Comparison of ENCODE assay signal across 16 cellular contexts in the genomic region with DNA sequence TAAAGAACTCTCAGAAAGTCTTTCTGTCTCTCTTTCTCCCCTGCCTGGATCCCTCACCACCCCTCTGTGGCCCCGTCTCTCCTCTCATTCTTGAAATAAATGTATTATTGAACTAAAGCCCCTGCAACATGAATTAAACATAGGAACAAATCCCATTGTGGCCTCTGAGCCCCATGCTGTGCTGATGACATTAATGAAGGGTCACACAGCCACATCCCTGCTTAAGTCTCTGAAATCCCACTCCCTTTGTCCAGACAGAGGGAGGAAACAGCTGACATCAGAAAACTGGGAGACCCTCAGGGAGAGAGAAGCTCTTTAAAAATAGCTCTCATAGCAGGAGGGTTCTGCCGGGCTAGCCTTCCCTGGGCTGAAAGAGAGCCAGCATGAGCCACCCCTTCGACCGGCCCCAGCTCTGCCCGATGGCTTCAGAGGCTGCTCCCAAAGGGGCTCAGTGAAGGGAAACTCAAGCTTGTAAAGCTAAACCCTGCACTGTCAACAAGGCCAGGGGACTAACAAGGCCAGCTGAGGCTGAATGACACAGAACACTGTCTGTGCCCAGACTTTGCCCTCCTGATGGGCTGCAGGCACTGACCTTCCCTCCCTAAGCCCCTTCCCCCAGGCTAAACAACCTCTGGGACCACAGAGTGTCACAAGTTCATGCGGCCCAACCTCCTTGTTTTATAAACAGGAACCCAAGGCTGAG.
DNase-seq lines count a peak whose midpoint lies in the region; ATAC-seq and TF ChIP-seq lines count a peak whose summit lies in the region.
"Had no signal": no experiment of that assay in that cellular context is flagged by ENCODE, and none has a peak within 500 bp of the region (broad histone marks: within the 10 kb centered on the region; RNA-seq: fewer than 3 reads in every experiment).

No MANE protein-coding gene starts in this region.

- H3K27me3 ChIP-seq in mammary epithelial cell (ENCODE audit: insufficient read depth, low read length) (peaks cover 3% of the 10 kb centered on the region), mesendoderm (ENCODE audit: insufficient read depth, low read length, poor library complexity) (no peaks in the 10 kb centered on the region)
- H3K27me3 ChIP-seq in naive thymus-derived CD4-positive, alpha-beta T cell (ENCODE audit: control insufficient read depth in 2 of 2, insufficient read depth in 2 of 2, low read length in 2 of 2): peaks cover 0 to 6% of the 10 kb centered on the region in 2 donors

- H2AK5ac ChIP-seq in mesendoderm (ENCODE audit: low read length): no peak overlapping the region

- intact Hi-C loops in mammary epithelial cell (cut with micrococcal nuclease): no loop called here
- intact Hi-C loops in naive thymus-derived CD4-positive, alpha-beta T cell (cut with micrococcal nuclease): no loop called here

- H2BK120ac ChIP-seq in mesendoderm (ENCODE audit: low read depth, low read length): no peak overlapping the region

- peaks cover 16% of the 10 kb centered on the region for H3K9me3 Mint-ChIP-seq in nephron
- peaks cover 6% of the 10 kb centered on the region for H3K9me3 Mint-ChIP-seq in activated naive CD8-positive, alpha-beta T cell treated with anti-CD3 and anti-CD28 coated beads for 36 hours
- peaks cover 0 to 19% (median 6%) of the 10 kb centered on the region in 11 donors for H3K9me3 Mint-ChIP-seq in naive thymus-derived CD4-positive, alpha-beta T cell

- H3K36me3 Mint-ChIP-seq in nephron (ENCODE audit: low read depth): no peaks in the 10 kb centered on the region
- H3K36me3 Mint-ChIP-seq in activated naive CD8-positive, alpha-beta T cell treated with anti-CD3 and anti-CD28 coated beads for 36 hours: no peaks in the 10 kb centered on the region
- H3K36me3 Mint-ChIP-seq in naive thymus-derived CD4-positive, alpha-beta T cell: no peaks in the 10 kb centered on the region
- H3K36me3 Mint-ChIP-seq: CD4-positive, CD25-positive, alpha-beta regulatory T cell; IgD-negative memory B cell had no signal

- dilution Hi-C loops in mammary epithelial cell (cut with HindIII; ENCODE audit: low sequenced_read_pairs): no loop called here

- no peak overlapping the region for H3K27ac ChIP-seq in mammary epithelial cell (ENCODE audit: insufficient read depth, low read depth, low read length)
- no peak overlapping the region for H3K27ac ChIP-seq in naive thymus-derived CD4-positive, alpha-beta T cell (ENCODE audit: low read depth, low read length)
- H3K27ac ChIP-seq in mesendoderm (ENCODE audit: low read depth, low read length): no peak overlapping the region

- H4K5ac ChIP-seq in mesendoderm (ENCODE audit: low read length): no peak overlapping the region

- DNase-seq in ELF-1 (ENCODE audit: low read depth, low spot score) (peak; percentile 33), NCI-H2227 treated with DMSO at 0.1 percent for 48 hours (lab: John Stamatoyannopoulos, UW) (peak; percentile 36), ecto neural progenitor cell (ENCODE audit: low spot score) (peak; percentile 77), mammary epithelial cell (no peak), mesendoderm (no peak)
- no peak for DNase-seq in activated naive CD8-positive, alpha-beta T cell treated with anti-CD3 and anti-CD28 coated beads for 36 hours
- DNase-seq in naive thymus-derived CD4-positive, alpha-beta T cell: no peak
- DNase-seq: CD4-positive, CD25-positive, alpha-beta regulatory T cell; DMS53; H7; NCI-H146; NCI-H446; NCI-H748 treated with DMSO at 0.1 percent for 48 hours; SHP77 had no signal

- CTCF ChIA-PET in mammary epithelial cell (lab: Charles Lee; ENCODE audit: low non-redundant PET): no interaction called here
- CTCF ChIA-PET in naive thymus-derived CD4-positive, alpha-beta T cell (lab: Charles Lee): no interaction called here

- no peaks in the 10 kb centered on the region for H4K20me1 ChIP-seq in mammary epithelial cell (ENCODE audit: insufficient read depth, low read length)

- H3K18ac ChIP-seq in mesendoderm (ENCODE audit: low read length): no peak overlapping the region

- no peak overlapping the region for H2BK5ac ChIP-seq in mesendoderm (ENCODE audit: low read length)

- WGBS in mammary epithelial cell (ENCODE audit: low coverage, missing lambda C conversion rate): 48% methylated on average over 5 of the region's 6 CpGs
- WGBS in mesendoderm (ENCODE audit: extremely low coverage, insufficient coverage, low lambda C conversion rate): no CpG with 5 or more reads among the region's 6 CpGs

- no peak overlapping the region for H4K8ac ChIP-seq in mesendoderm (ENCODE audit: low read depth, low read length)

- H3K36me3 ChIP-seq in mammary epithelial cell (ENCODE audit: insufficient read depth, low read length) (no peaks in the 10 kb centered on the region), mesendoderm (ENCODE audit: control insufficient read depth, insufficient read depth, low read length) (no peaks in the 10 kb centered on the region)
- no peaks in the 10 kb centered on the region for H3K36me3 ChIP-seq in naive thymus-derived CD4-positive, alpha-beta T cell (ENCODE audit: control insufficient read depth in 2 of 3, insufficient read depth in 3 of 3, low read length in 3 of 3)

- H3K4me2 ChIP-seq in mammary epithelial cell (ENCODE audit: insufficient read depth, low read depth, low read length) (no peak overlapping the region), mesendoderm (ENCODE audit: low read length) (no peak overlapping the region)

- H3K4me1 ChIP-seq in mammary epithelial cell (ENCODE audit: insufficient read depth, low read length) (no peaks in the 10 kb centered on the region), mesendoderm (ENCODE audit: control insufficient read depth, low read depth, low read length) (no peaks in the 10 kb centered on the region)
- H3K4me1 ChIP-seq in naive thymus-derived CD4-positive, alpha-beta T cell (ENCODE audit: control insufficient read depth in 2 of 2, insufficient read depth in 2 of 2, low read length in 2 of 2): no peaks in the 10 kb centered on the region

- TF ChIP-seq CTCF in nephron (IDR thresholded peaks at IDR 0.05; ENCODE audit: unreplicated experiment in 3 of 3): no peak
- no peak for TF ChIP-seq CTCF in mammary epithelial cell (conservative IDR thresholded peaks at IDR 0.05 in 1 of 2, IDR thresholded peaks at IDR 0.05 in 1 of 2; ENCODE audit: extremely low read depth in 1 of 2, insufficient read depth in 1 of 2, low read depth in 1 of 2, low read length in 2 of 2)

- POLR2A ChIA-PET in naive thymus-derived CD4-positive, alpha-beta T cell (lab: Charles Lee): no interaction called here

- H3K4ac ChIP-seq in mesendoderm (ENCODE audit: low read depth, low read length): no peak overlapping the region

- no TSS peak for BruUV-seq in mammary epithelial cell (replicated peaks; lab: Mats Ljungman, UMichigan)

- H3K27me3 Mint-ChIP-seq in nephron (ENCODE audit: low read depth): peaks cover 6% of the 10 kb centered on the region
- H3K27me3 Mint-ChIP-seq in activated naive CD8-positive, alpha-beta T cell treated with anti-CD3 and anti-CD28 coated beads for 36 hours: peaks cover 21% of the 10 kb centered on the region
- peaks cover 4 to 42% (median 32%) of the 10 kb centered on the region in 5 donors for H3K27me3 Mint-ChIP-seq in naive thymus-derived CD4-positive, alpha-beta T cell

- H3K27ac Mint-ChIP-seq in nephron: peak overlapping the region; percentile 89 to 94 (median 91)
- no peak overlapping the region for H3K27ac Mint-ChIP-seq in activated naive CD8-positive, alpha-beta T cell treated with anti-CD3 and anti-CD28 coated beads for 36 hours
- no peak overlapping the region for H3K27ac Mint-ChIP-seq in naive thymus-derived CD4-positive, alpha-beta T cell
- H3K27ac Mint-ChIP-seq: CD4-positive, CD25-positive, alpha-beta regulatory T cell; IgD-negative memory B cell had no signal

- in situ Hi-C loops in mammary epithelial cell (cut with MboI; ENCODE audit: low sequenced_read_pairs in 2 of 2): no loop called here

- H3K4me3 Mint-ChIP-seq in nephron: peak overlapping the region in 2 of 3 experiments; percentile 13 to 25
- no peak overlapping the region for H3K4me3 Mint-ChIP-seq in activated naive CD8-positive, alpha-beta T cell treated with anti-CD3 and anti-CD28 coated beads for 36 hours
- no peak overlapping the region for H3K4me3 Mint-ChIP-seq in naive thymus-derived CD4-positive, alpha-beta T cell
- H3K4me3 Mint-ChIP-seq: CD4-positive, CD25-positive, alpha-beta regulatory T cell; IgD-negative memory B cell had no signal

- H3K79me2 ChIP-seq in mammary epithelial cell (ENCODE audit: insufficient read depth, low read length) (no peaks in the 10 kb centered on the region), mesendoderm (ENCODE audit: control insufficient read depth, insufficient read depth, low read length) (no peaks in the 10 kb centered on the region)

- H3K9ac ChIP-seq in mammary epithelial cell (ENCODE audit: insufficient read depth, low read length): no peak overlapping the region
- H3K9ac ChIP-seq in mesendoderm (ENCODE audit: low read length): no peak overlapping the region

- H2BK15ac ChIP-seq in mesendoderm (replicated peaks; ENCODE audit: low read depth): no peak overlapping the region

- no peak overlapping the region for H3K56ac ChIP-seq in mesendoderm (ENCODE audit: low read length)

- H3K4me3 ChIP-seq in mammary epithelial cell (replicated peaks in 1 of 3; ENCODE audit: insufficient read depth in 1 of 3, low read depth in 2 of 3, low read length in 3 of 3) (no peak overlapping the region), mesendoderm (ENCODE audit: low read length) (no peak overlapping the region)
- no peak overlapping the region for H3K4me3 ChIP-seq in naive thymus-derived CD4-positive, alpha-beta T cell (ENCODE audit: low read length)

- no peaks in the 10 kb centered on the region for H3K79me1 ChIP-seq in mesendoderm (ENCODE audit: low read length)

- no peak overlapping the region for H3K23ac ChIP-seq in mesendoderm (ENCODE audit: low read length)

- H2AFZ ChIP-seq in mammary epithelial cell (ENCODE audit: low read depth, low read length): no peak overlapping the region

- peaks cover 45% of the 10 kb centered on the region for H3K4me1 Mint-ChIP-seq in nephron
- H3K4me1 Mint-ChIP-seq in activated naive CD8-positive, alpha-beta T cell treated with anti-CD3 and anti-CD28 coated beads for 36 hours: no peaks in the 10 kb centered on the region
- H3K4me1 Mint-ChIP-seq in naive thymus-derived CD4-positive, alpha-beta T cell: no peaks in the 10 kb centered on the region
- H3K4me1 Mint-ChIP-seq: CD4-positive, CD25-positive, alpha-beta regulatory T cell; IgD-negative memory B cell had no signal

- H3K9me3 ChIP-seq in mammary epithelial cell (replicated peaks; ENCODE audit: insufficient read depth, low read length): no peaks in the 10 kb centered on the region
- H3K9me3 ChIP-seq in naive thymus-derived CD4-positive, alpha-beta T cell (ENCODE audit: control insufficient read depth in 2 of 3, low read length in 3 of 3): no peaks in the 10 kb centered on the region

- no peak for ATAC-seq in naive thymus-derived CD4-positive, alpha-beta T cell

Comparison
In these comparisons a context has a peak if more than half of its experiments do, and no peak if none do; other contexts are left out.
1. DNase-seq: peak in ELF-1 (single experiment), NCI-H2227 treated with DMSO at 0.1 percent for 48 hours (single experiment) and ecto neural progenitor cell (single experiment); none in activated naive CD8-positive, alpha-beta T cell treated with anti-CD3 and anti-CD28 coated beads for 36 hours (single experiment), mammary epithelial cell (single experiment), naive thymus-derived CD4-positive, alpha-beta T cell (0 of 9) and mesendoderm (single experiment).
2. H3K27ac Mint-ChIP-seq: peak in nephron (3 of 3); none in activated naive CD8-positive, alpha-beta T cell treated with anti-CD3 and anti-CD28 coated beads for 36 hours (single experiment) and naive thymus-derived CD4-positive, alpha-beta T cell (0 of 9).
3. H3K4me3 Mint-ChIP-seq: peak in nephron (2 of 3); none in activated naive CD8-positive, alpha-beta T cell treated with anti-CD3 and anti-CD28 coated beads for 36 hours (single experiment) and naive thymus-derived CD4-positive, alpha-beta T cell (0 of 10).